9 cellular contexts compared by ENCODE assay signal in genomic region chr22:21754523-21755128, GRCh38. TPM values are rescaled to one million over a fixed set of nuclear protein-coding genes. Genes with fewer than 3 reads are reported as not detected.
DNase-seq lines count a peak whose midpoint lies in the region; ATAC-seq, FAIRE-seq and TF ChIP-seq lines count a peak whose summit lies in the region.
"Had no signal": no experiment of that assay in that cellular context is flagged by ENCODE, and none has a peak within 500 bp of the region (broad histone marks: within the 10 kb centered on the region; RNA-seq: fewer than 3 reads in every experiment).

No MANE protein-coding gene starts in this region.

- TF ChIP-seq RAD21 in A549 (conservative IDR thresholded peaks at IDR 0.05 in 1 of 2, IDR thresholded peaks at IDR 0.05 in 1 of 2), result no peak

- H3K9me3 ChIP-seq in A549 (no peaks in the 10 kb centered on the region), right lobe of liver (no peaks in the 10 kb centered on the region), prostate gland (no peaks in the 10 kb centered on the region)

- peak; percentile 16 to 30; a peak in 2 of 6 replicates for ATAC-seq in A549
- ATAC-seq in right lobe of liver, result peak in 3 of 4 donors; percentile 16 to 35 (median 21)
- no peak for ATAC-seq in GM21390 (IDR thresholded peaks at IDR 0.05; ENCODE audit: unreplicated experiment)
- ATAC-seq in HG03175 (IDR thresholded peaks at IDR 0.05; ENCODE audit: unreplicated experiment), result no peak

- no peak overlapping the region for H3K4me3 ChIP-seq in A549
- no peak overlapping the region for H3K4me3 ChIP-seq in right lobe of liver
- H3K4me3 ChIP-seq in prostate gland, result no peak overlapping the region

- DNase-seq in A549 (ENCODE audit: low read depth in 1 of 2, low spot score in 1 of 2) (no peak), MV-4-11 (lab: John Stamatoyannopoulos, UW) (peak; percentile 93), cerebellar cortex (ENCODE audit: low spot score) (peak; percentile 66), right lobe of liver (no peak), prostate gland (ENCODE audit: low spot score) (no peak)
- no peak for DNase-seq in central memory CD4-positive, alpha-beta T cell

- no peak overlapping the region for H3K4me2 ChIP-seq in A549

- intact Hi-C loops in right lobe of liver (cut with DNase I), result no loop called here
- intact Hi-C loops in prostate gland (cut with DNase I), result loop anchor here (10.0 kb wide), 1 partner anchor 120 kb away; no protein-coding TSS in a partner anchor

- TF ChIP-seq EP300 in A549 (IDR thresholded peaks at IDR 0.05), result no peak

- CTCF ChIA-PET in A549 (lab: Yijun Ruan, JAX), result interaction anchor here (1.0 to 1.2 kb wide), 2 partner anchors 10 to 183 kb away, joined by 3 to 4 read pairs; no protein-coding TSS in a partner anchor

- TF ChIP-seq CTCF in A549 (IDR thresholded peaks at IDR 0.05) (no peak), right lobe of liver (IDR thresholded peaks at IDR 0.05) (no peak), prostate gland (IDR thresholded peaks at IDR 0.05) (no peak)

- FAIRE-seq in A549 (lab: Jason Lieb, UNC), result no peak
- FAIRE-seq: GM19239 had no signal

- H3K27me3 ChIP-seq in right lobe of liver, result no peaks in the 10 kb centered on the region
- H3K27me3 ChIP-seq in prostate gland (replicated peaks; ENCODE audit: insufficient read depth), result no peaks in the 10 kb centered on the region

- POLR2A ChIA-PET in A549 (lab: Yijun Ruan, JAX), result no interaction called here

- H3K27ac ChIP-seq in A549 (no peak overlapping the region), right lobe of liver (no peak overlapping the region), prostate gland (no peak overlapping the region)

- TF ChIP-seq POLR2A in A549 (IDR thresholded peaks at IDR 0.05; ENCODE audit: low read length) (no peak), right lobe of liver (IDR thresholded peaks at IDR 0.05) (no peak), prostate gland (IDR thresholded peaks at IDR 0.05) (no peak)

- H3K4me1 ChIP-seq in A549 (no peaks in the 10 kb centered on the region), right lobe of liver (no peaks in the 10 kb centered on the region), prostate gland (replicated peaks) (no peaks in the 10 kb centered on the region)

- H3K36me3 ChIP-seq in right lobe of liver, result no peaks in the 10 kb centered on the region
- H3K36me3 ChIP-seq in prostate gland, result no peaks in the 10 kb centered on the region

- WGBS in A549 (ENCODE audit: missing lambda C conversion rate), result 94% methylated on average over 14 of the region's 14 CpGs
- 100% methylated on average over 1 of the region's 14 CpGs for WGBS in right lobe of liver (ENCODE audit: insufficient coverage, low coverage, low lambda C conversion rate, missing lambda C conversion rate)
- 32% methylated on average over 12 of the region's 14 CpGs for WGBS in prostate gland

TF ChIP-seq in A549, 52 proteins besides CTCF, POLR2A, EP300 and RAD21:
- TF ChIP-seq PBX3 (IDR thresholded peaks at IDR 0.05) (no peak), NR3C1 (IDR thresholded peaks at IDR 0.05) (no peak), KDM1A (IDR thresholded peaks at IDR 0.05; ENCODE audit: low read depth) (no peak), CHD4 (IDR thresholded peaks at IDR 0.05; ENCODE audit: borderline replicate concordance) (no peak), ATOH8 (CRISPR knock-in tag; IDR thresholded peaks at IDR 0.05; ENCODE audit: low read depth) (no peak), JUNB (IDR thresholded peaks at IDR 0.05) (no peak), HOXA7 (CRISPR knock-in tag; IDR thresholded peaks at IDR 0.05) (no peak)

RNA-seq across cellular contexts. Expression of gene YPEL1, which starts 19.0 kb away (rescaled TPM):
- polyA plus RNA-seq in A549 (2011; rRNA removed) (0.59 and 0.65 TPM in 2 replicates), A549 (2017; fragmentation: RNase III; extraction: RNeasy Plus Mini Kit Qiagen cat#74134 plus additional on column Dnase treatment) (0.07 to 0.36 TPM (median 0.22 TPM) in 3 replicates)
- polyA plus RNA-seq in A549 (2012; cell fraction: cytosol; rRNA removed), result 0.19 and 0.28 TPM in 2 replicates
- polyA plus RNA-seq in A549 (2012; cell fraction: nucleus; rRNA removed), result 0.35 and 0.42 TPM in 2 replicates
- 0.29 and 0.62 TPM in 2 replicates for polyA minus RNA-seq in A549 (2011; rRNA and poly(A)+ RNA removed)
- total RNA-seq in right lobe of liver (10 to 100 TPM in 1 of 6 experiments, 1 to 10 TPM in 5; 1.0 to 11.2 (median 2.7) TPM), prostate gland (10 to 100 TPM in 1 of 2 donors, 1 to 10 TPM in 1; 2.9 to 16.2 TPM)

Comparison
In these comparisons a context has a peak if more than half of its experiments do, and no peak if none do; other contexts are left out.
1. ATAC-seq: peak in A549 (2 of 2) and right lobe of liver (3 of 4); none in GM21390 (single experiment) and HG03175 (single experiment).
2. DNase-seq: peak in MV-4-11 (single experiment) and cerebellar cortex (single experiment); none in A549 (0 of 2), right lobe of liver (0 of 3), central memory CD4-positive, alpha-beta T cell (single experiment) and prostate gland (single experiment).